16 cellular contexts compared by ENCODE assay signal in genomic region chr6:33813246-33813904, GRCh38. TPM values are rescaled to one million over a fixed set of nuclear protein-coding genes. Genes with fewer than 3 reads are reported as not detected.
DNase-seq lines count a peak whose midpoint lies in the region; ATAC-seq and TF ChIP-seq lines count a peak whose summit lies in the region.
"Had no signal": no experiment of that assay in that cellular context is flagged by ENCODE, and none has a peak within 500 bp of the region (broad histone marks: within the 10 kb centered on the region; RNA-seq: fewer than 3 reads in every experiment).

No MANE protein-coding gene starts in this region.

- in situ Hi-C loops in G401 (cut with HindIII; ENCODE audit: low sequenced_read_pairs): no loop called here

- no peak overlapping the region for H3K4me3 ChIP-seq in GM23338
- no peak overlapping the region for H3K4me3 ChIP-seq in lower lobe of right lung
- H3K4me3 ChIP-seq: BLaER1 had no signal

- H3K4me1 Mint-ChIP-seq in GM23338: peaks cover 62% of the 10 kb centered on the region

- H3K4me1 ChIP-seq in ES-I3 (ENCODE audit: insufficient read depth, low read length): peaks cover 57% of the 10 kb centered on the region
- H3K4me1 ChIP-seq in GM23338 (ENCODE audit: insufficient read depth): peaks cover 59% of the 10 kb centered on the region
- no peaks in the 10 kb centered on the region for H3K4me1 ChIP-seq in lower lobe of right lung
- H3K4me1 ChIP-seq: Caco-2 had no signal

- no peaks in the 10 kb centered on the region for H3K36me3 ChIP-seq in ES-I3 (ENCODE audit: insufficient read depth, low read length)
- H3K36me3 ChIP-seq in GM23338 (ENCODE audit: insufficient read depth): no peaks in the 10 kb centered on the region
- H3K36me3 ChIP-seq in lower lobe of right lung: no peaks in the 10 kb centered on the region
- H3K36me3 ChIP-seq: BLaER1 had no signal

- TF ChIP-seq CTCF in GM23338 (conservative IDR thresholded peaks at IDR 0.05; ENCODE audit: low read depth in 2 of 2) (no peak), lower lobe of right lung (IDR thresholded peaks at IDR 0.05) (no peak)

- peak overlapping the region; percentile 76 for H3K27ac ChIP-seq in GM23338 (ENCODE audit: low read depth)
- no peak overlapping the region for H3K27ac ChIP-seq in lower lobe of right lung
- H3K27ac ChIP-seq: BLaER1 had no signal

- peak overlapping the region; percentile 35; the same call in 1 of the 3 replicates for H3K4me3 Mint-ChIP-seq in GM23338
- H3K4me3 Mint-ChIP-seq: CD4-positive, alpha-beta memory T cell had no signal

- H3K27ac Mint-ChIP-seq in GM23338: peak overlapping the region; percentile 83; the same call in 1 of the 2 replicates
- H3K27ac Mint-ChIP-seq: CD4-positive, alpha-beta memory T cell had no signal

- no peaks in the 10 kb centered on the region for H3K79me2 ChIP-seq in GM23338 (replicated peaks; ENCODE audit: insufficient read depth)

- peak overlapping the region; percentile 71 for H3K4me2 ChIP-seq in GM23338
- H3K4me2 ChIP-seq: BLaER1 had no signal

- H3K9me2 ChIP-seq in GM23338 (ENCODE audit: insufficient read depth): no peaks in the 10 kb centered on the region

- H3K9me3 ChIP-seq in ES-I3 (ENCODE audit: control insufficient read depth, insufficient read depth, low read length): no peaks in the 10 kb centered on the region
- H3K9me3 ChIP-seq in lower lobe of right lung: no peaks in the 10 kb centered on the region
- H3K9me3 ChIP-seq: BLaER1, Caco-2 had no signal

- no peaks in the 10 kb centered on the region for H4K20me1 ChIP-seq in GM23338 (replicated peaks; ENCODE audit: insufficient read depth)
- H4K20me1 ChIP-seq: BLaER1 had no signal

- peaks cover 10% of the 10 kb centered on the region for H3K27me3 Mint-ChIP-seq in GM23338 (ENCODE audit: insufficient read depth, low read depth, poor library complexity)

- H3F3A ChIP-seq in GM23338 (replicated peaks; ENCODE audit: low read depth): peaks cover 19% of the 10 kb centered on the region; the same call in 1 of the 2 replicates

- no peaks in the 10 kb centered on the region for H3K9me3 Mint-ChIP-seq in GM23338

- H3K36me3 Mint-ChIP-seq in GM23338 (ENCODE audit: low read depth): no peaks in the 10 kb centered on the region
- H3K36me3 Mint-ChIP-seq: CD4-positive, alpha-beta memory T cell had no signal

- H3K27me3 ChIP-seq in GM23338 (ENCODE audit: insufficient read depth) (no peaks in the 10 kb centered on the region), lower lobe of right lung (ENCODE audit: low read depth) (peaks cover 27% of the 10 kb centered on the region)

- DNase-seq in GM23338 (ENCODE audit: low spot score) (no peak), lower lobe of right lung (peak; percentile 12), G401 (ENCODE audit: low spot score) (no peak), DMS53 (lab: John Stamatoyannopoulos, UW) (no peak)
- DNase-seq: DMS 273 treated with DMSO at 0.1 percent for 48 hours, GOT3, NCI-H2171, NCI-H774 had no signal

- H2AFZ ChIP-seq in GM23338: no peak overlapping the region

- ATAC-seq in GM23338: peak; percentile 12
- no peak for ATAC-seq in lower lobe of right lung
- ATAC-seq in HG02678 (IDR thresholded peaks at IDR 0.05; ENCODE audit: unreplicated experiment): no peak
- ATAC-seq: Right ventricle myocardium inferior had no signal

- H3K9ac ChIP-seq in ES-I3 (ENCODE audit: low read depth, low read length): peak overlapping the region; percentile 29; the same call in 1 of the 2 replicates
- H3K9ac ChIP-seq: BLaER1 had no signal

- intact Hi-C loops in lower lobe of right lung (cut with DNase I): no loop called here

TF ChIP-seq in GM23338, 12 proteins besides CTCF, POLR2A, EP300 and RAD21:
- TF ChIP-seq REST (IDR thresholded peaks at IDR 0.05; ENCODE audit: unreplicated experiment): peak; percentile 36
- no peak for TF ChIP-seq ZNF331 (CRISPR knock-in tag; IDR thresholded peaks at IDR 0.05; ENCODE audit: low read depth)
TF ChIP-seq in GM23338: peak in this region for 1.

TF ChIP-seq in PFSK-1, 5 proteins besides CTCF, POLR2A, EP300 and RAD21:
- TF ChIP-seq REST (IDR thresholded peaks at IDR 0.05; ENCODE audit: insufficient read depth in 1 of 2, low read depth in 2 of 2, low read length in 2 of 2): peak; percentile 5 to 55; a peak in 1 of 4 replicates
- no peak for TF ChIP-seq SIN3A (IDR thresholded peaks at IDR 0.05; ENCODE audit: borderline replicate concordance, insufficient read depth, low read length)
- TF ChIP-seq TAF1 (IDR thresholded peaks at IDR 0.05; ENCODE audit: borderline replicate concordance, insufficient read depth, low read length): no peak
- TF ChIP-seq POLR2AphosphoS5 (IDR thresholded peaks at IDR 0.05; ENCODE audit: low read depth, low read length): no peak
- TF ChIP-seq FOXP2 (optimal IDR thresholded peaks at IDR 0.05; ENCODE audit: borderline replicate concordance, extremely low read depth, extremely low read length, insufficient read depth): no peak

RNA-seq across cellular contexts. Expression of gene MLN, which starts 9.6 kb away (rescaled TPM):
- total RNA-seq in GM23338 (2014; rRNA removed; shearing (Covaris generic)): not detected in 2 replicates
- not detected in 2 replicates for polyA plus RNA-seq in GM23338 (2016; fragmentation: Nextera tagmentation; extraction: Ambion mirVana)
- not detected for polyA plus RNA-seq in PFSK-1 (2012; ENCODE audit: insufficient read length, low read depth)
- not detected for total RNA-seq in lower lobe of right lung
- total RNA-seq in G401 (2014; rRNA removed; shearing (Covaris generic)): 2.5 TPM in 1 of 2 replicates, not detected in the other
- total RNA-seq: Caco-2; CD4-positive, alpha-beta memory T cell; Right ventricle myocardium inferior; SK-MEL-5 had no signal
- polyA plus RNA-seq: CD4-positive, alpha-beta memory T cell had no signal

RNA-seq across cellular contexts. Expression of gene LEMD2, which starts 24.4 kb away (rescaled TPM):
- total RNA-seq in GM23338 (2014; rRNA removed; shearing (Covaris generic)): 55.6 and 64.7 TPM in 2 replicates
- 28.6 and 32.0 TPM in 2 replicates for polyA plus RNA-seq in GM23338 (2016; fragmentation: Nextera tagmentation; extraction: Ambion mirVana)
- polyA plus RNA-seq in PFSK-1 (2012; ENCODE audit: insufficient read length, low read depth): 78.3 TPM
- 53.6 TPM for total RNA-seq in lower lobe of right lung
- total RNA-seq in G401 (2014; rRNA removed; shearing (Covaris generic)): 65.1 and 66.7 TPM in 2 replicates
